Comparison of ENCODE assay signal across 10 cellular contexts in the genomic region with DNA sequence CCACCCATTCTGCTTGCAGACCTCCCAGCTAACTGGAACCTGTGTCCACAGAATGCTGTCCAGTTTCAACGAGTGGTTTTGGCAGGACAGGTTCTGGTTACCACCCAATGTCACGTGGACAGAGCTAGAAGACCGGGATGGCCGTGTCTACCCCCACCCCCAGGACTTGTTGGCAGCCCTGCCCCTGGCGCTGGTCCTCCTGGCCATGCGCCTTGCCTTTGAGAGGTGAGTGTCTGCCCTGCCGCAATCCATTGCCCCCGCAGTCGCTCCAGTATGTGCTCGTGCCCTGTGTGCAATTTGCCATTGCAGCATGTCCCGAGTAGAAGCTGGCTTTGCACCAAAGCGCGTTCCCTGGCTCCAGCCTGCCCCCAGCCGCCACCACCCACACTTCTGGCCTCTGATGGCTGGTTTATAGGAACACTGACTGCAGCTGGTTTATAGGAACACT. TPM values are rescaled to one million over a fixed set of nuclear protein-coding genes. Genes with fewer than 3 reads are reported as not detected.
DNase-seq lines count a peak whose midpoint lies in the region; ATAC-seq and TF ChIP-seq lines count a peak whose summit lies in the region.
"Had no signal": no experiment of that assay in that cellular context is flagged by ENCODE, and none has a peak within 500 bp of the region (broad histone marks: within the 10 kb centered on the region; RNA-seq: fewer than 3 reads in every experiment).

No MANE protein-coding gene starts in this region.

- no peak for TF ChIP-seq POLR2A in body of pancreas (IDR thresholded peaks at IDR 0.05)
- TF ChIP-seq POLR2A in erythroblast (IDR thresholded peaks at IDR 0.05; ENCODE audit: low read length), result no peak

- intact Hi-C loops in body of pancreas (cut with DNase I), result loop anchor here (5.0 kb wide), 2 partner anchors 34 to 94 kb away; no protein-coding TSS in a partner anchor
- intact Hi-C loops in psoas muscle (cut with DNase I), result loop anchor here in 1 of 2 donors (5.0 to 10.0 kb wide), 2 partner anchors 94 to 396 kb away; no protein-coding TSS in a partner anchor
- intact Hi-C loops in activated CD4-positive, alpha-beta T cell treated with anti-CD3 and anti-CD28 coated beads, Interleukin-2, amount 10 ng/mL, durations not matched to agents 24 days and 14 days (cut with micrococcal nuclease), result loop anchor here (5.0 kb wide), 1 partner anchor 71 kb away; a partner anchor contains a TSS

- no peak overlapping the region for H2AFZ ChIP-seq in hepatocyte

- peak overlapping the region; percentile 22 for H3K27ac ChIP-seq in C4-2B
- H3K27ac ChIP-seq in body of pancreas, result peak overlapping the region; percentile 16 to 45 (median 40)
- no peak overlapping the region for H3K27ac ChIP-seq in hepatocyte
- peak overlapping the region; percentile 2 for H3K27ac ChIP-seq in psoas muscle

- no peaks in the 10 kb centered on the region for H3K27me3 Mint-ChIP-seq in activated CD4-positive, alpha-beta T cell treated with anti-CD3 and anti-CD28 coated beads, Interleukin-2, amount 10 ng/mL, durations not matched to agents 24 days and 14 days

- H3K27me3 ChIP-seq in body of pancreas (no peaks in the 10 kb centered on the region), hepatocyte (no peaks in the 10 kb centered on the region), psoas muscle (ENCODE audit: insufficient read depth in 3 of 3, low read length in 2 of 3) (no peaks in the 10 kb centered on the region)
- H3K27me3 ChIP-seq: BE2C had no signal

- H3K4me3 Mint-ChIP-seq in activated CD4-positive, alpha-beta T cell treated with anti-CD3 and anti-CD28 coated beads, Interleukin-2, amount 10 ng/mL, durations not matched to agents 24 days and 14 days, result no peak overlapping the region

- H3K9me3 ChIP-seq in body of pancreas, result no peaks in the 10 kb centered on the region
- H3K9me3 ChIP-seq in hepatocyte (ENCODE audit: low read depth), result no peaks in the 10 kb centered on the region
- H3K9me3 ChIP-seq in psoas muscle, result no peaks in the 10 kb centered on the region
- H3K9me3 ChIP-seq: BE2C had no signal

- no peak overlapping the region for H3K4me2 ChIP-seq in hepatocyte

- peaks cover 11% of the 10 kb centered on the region for H3K9me3 Mint-ChIP-seq in activated CD4-positive, alpha-beta T cell treated with anti-CD3 and anti-CD28 coated beads, Interleukin-2, amount 10 ng/mL, durations not matched to agents 24 days and 14 days

- peaks cover 0 to 6% of the 10 kb centered on the region in 2 donors for H3K36me3 ChIP-seq in body of pancreas (replicated peaks in 1 of 2; ENCODE audit: insufficient read depth in 1 of 2, low read depth in 2 of 2)
- no peaks in the 10 kb centered on the region for H3K36me3 ChIP-seq in hepatocyte (replicated peaks; ENCODE audit: insufficient read depth, low read depth)
- no peaks in the 10 kb centered on the region for H3K36me3 ChIP-seq in psoas muscle (ENCODE audit: insufficient read depth in 1 of 2, low read depth in 1 of 2)
- H3K36me3 ChIP-seq: BE2C had no signal

- no peak for TF ChIP-seq CTCF in C4-2B (conservative IDR thresholded peaks at IDR 0.05)
- peak in 4 of 7 experiments; percentile 37 to 50 (median 44) for TF ChIP-seq CTCF in body of pancreas (IDR thresholded peaks at IDR 0.05)
- no peak for TF ChIP-seq CTCF in hepatocyte (IDR thresholded peaks at IDR 0.05; ENCODE audit: poor library complexity)
- TF ChIP-seq CTCF in psoas muscle (IDR thresholded peaks at IDR 0.05), result no peak

- H3K4me1 ChIP-seq in body of pancreas (peaks cover 20% of the 10 kb centered on the region), hepatocyte (ENCODE audit: insufficient read depth) (no peaks in the 10 kb centered on the region), psoas muscle (no peaks in the 10 kb centered on the region)
- H3K4me1 ChIP-seq: BE2C had no signal

- peak; percentile 82 for ATAC-seq in body of pancreas
- peak; percentile 75 to 93 (median 84) for ATAC-seq in psoas muscle

- no peaks in the 10 kb centered on the region for H4K20me1 ChIP-seq in hepatocyte (ENCODE audit: insufficient read depth, poor library complexity, severe bottlenecking)

- 20 to 32% methylated on average over 2 to 14 of the region's 14 CpGs for WGBS in body of pancreas, 2 donors
- 91% methylated on average over 14 of the region's 14 CpGs for WGBS in hepatocyte (ENCODE audit: low lambda C conversion rate, missing lambda C conversion rate)
- WGBS in psoas muscle, 3 donors, result 19 to 26% (median 25%) methylated on average over 14 of the region's 14 CpGs

- peaks cover 11% of the 10 kb centered on the region for H3K79me2 ChIP-seq in hepatocyte

- H3K9me2 ChIP-seq in hepatocyte (replicated peaks; ENCODE audit: insufficient read depth), result no peaks in the 10 kb centered on the region

- no peak overlapping the region for H3K27ac Mint-ChIP-seq in activated CD4-positive, alpha-beta T cell treated with anti-CD3 and anti-CD28 coated beads, Interleukin-2, amount 10 ng/mL, durations not matched to agents 24 days and 14 days

- peaks cover 17% of the 10 kb centered on the region for H3K36me3 Mint-ChIP-seq in activated CD4-positive, alpha-beta T cell treated with anti-CD3 and anti-CD28 coated beads, Interleukin-2, amount 10 ng/mL, durations not matched to agents 24 days and 14 days (ENCODE audit: low read depth)

- DNase-seq in body of pancreas (peak; percentile 75 to 91 (median 85)), hepatocyte (ENCODE audit: low spot score) (peak; percentile 28), psoas muscle (peak; percentile 82 to 86), NCI-H446 treated with DMSO at 0.1 percent for 48 hours (lab: John Stamatoyannopoulos, UW) (no peak), SW480 (ENCODE audit: low spot score) (no peak), erythroblast (lab: John Stamatoyannopoulos, UW) (no peak)
- no peak for DNase-seq in activated CD4-positive, alpha-beta T cell treated with anti-CD3 and anti-CD28 coated beads, Interleukin-2, amount 10 ng/mL, durations not matched to agents 24 days and 14 days
- DNase-seq: BE2C had no signal

- no peak overlapping the region for H3K4me3 ChIP-seq in body of pancreas
- no peak overlapping the region for H3K4me3 ChIP-seq in hepatocyte
- no peak overlapping the region for H3K4me3 ChIP-seq in psoas muscle
- H3K4me3 ChIP-seq: skin epidermis had no signal

- H3K4me1 Mint-ChIP-seq in activated CD4-positive, alpha-beta T cell treated with anti-CD3 and anti-CD28 coated beads, Interleukin-2, amount 10 ng/mL, durations not matched to agents 24 days and 14 days, result peaks cover 1% of the 10 kb centered on the region

RNA-seq across cellular contexts. Expression of a gene that starts 41.9 kb away (rescaled TPM):
- total RNA-seq in body of pancreas (10 to 100 TPM; 53.1 to 87.4 TPM), hepatocyte (79.6 and 82.6 TPM in 2 replicates), psoas muscle (1 to 10 TPM; 2.1 to 4.8 (median 3.6) TPM)
- polyA plus RNA-seq in hepatocyte (69.2 and 86.0 TPM in 2 replicates), psoas muscle (1 to 10 TPM; 1.1 to 2.8 (median 1.3) TPM)
- total RNA-seq in activated CD4-positive, alpha-beta T cell treated with anti-CD3 and anti-CD28 coated beads, Interleukin-2, amount 10 ng/mL, durations not matched to agents 24 days and 14 days, result 30.3 and 30.6 TPM in 2 replicates

RNA-seq across cellular contexts. Expression of a gene that starts 57.1 kb away (rescaled TPM):
- total RNA-seq in body of pancreas (10 to 100 TPM; 34.0 to 41.2 TPM), hepatocyte (44.5 and 53.8 TPM in 2 replicates), psoas muscle (10 to 100 TPM; 17.4 to 25.4 (median 22.4) TPM)
- polyA plus RNA-seq in hepatocyte (77.5 and 91.4 TPM in 2 replicates), psoas muscle (10 to 100 TPM; 44.8 to 67.2 (median 47.6) TPM)
- 110 and 113 TPM in 2 replicates for total RNA-seq in activated CD4-positive, alpha-beta T cell treated with anti-CD3 and anti-CD28 coated beads, Interleukin-2, amount 10 ng/mL, durations not matched to agents 24 days and 14 days

Comparison
In these comparisons a context has a peak if more than half of its experiments do, and no peak if none do; other contexts are left out.
1. CTCF ChIP-seq: peak in body of pancreas (4 of 7); none in C4-2B (single experiment), hepatocyte (single experiment) and psoas muscle (single experiment).
2. DNase-seq: peak in body of pancreas (4 of 4), hepatocyte (single experiment) and psoas muscle (2 of 2); none in NCI-H446 treated with DMSO at 0.1 percent for 48 hours (single experiment), activated CD4-positive, alpha-beta T cell treated with anti-CD3 and anti-CD28 coated beads, Interleukin-2, amount 10 ng/mL, durations not matched to agents 24 days and 14 days (single experiment), SW480 (single experiment) and erythroblast (0 of 2).